In genomic region chr16:2251281-2252111, GRCh38 we compare ENCODE assay signal across 1 cellular context.
A peak's percentile ranks its signal among the peaks of the same experiment; 100 is the strongest.
TF ChIP-seq lines count a peak whose summit lies in the region.

Gene ECI1, minus strand, starts transcription at chr16:2251587. Its CDS starts 21 bp downstream, at chr16:2251566.

TF ChIP-seq in K562, 482 proteins besides CTCF, POLR2A, EP300 and RAD21 (continued from another document and continues in another):
- TF ChIP-seq TAF1 (IDR thresholded peaks at IDR 0.05; ENCODE audit: control insufficient read depth, extremely low read depth, insufficient read depth, low read length, severe bottlenecking) (peak; percentile 98), NCOA2 (IDR thresholded peaks at IDR 0.05; ENCODE audit: partially characterized antibody in 2 of 2) (no peak), HMGN3 (IDR thresholded peaks at IDR 0.05; ENCODE audit: borderline replicate concordance, extremely low read depth, insufficient read length, low read depth, low read length) (peak; percentile 90), NR1H2 (CRISPR knock-in tag; IDR thresholded peaks at IDR 0.05) (no peak), ASH1L (IDR thresholded peaks at IDR 0.05; ENCODE audit: borderline replicate concordance, low read depth, partially characterized antibody) (no peak), ZNF12 (CRISPR knock-in tag; IDR thresholded peaks at IDR 0.05) (no peak), SUPT5H (IDR thresholded peaks at IDR 0.05) (peak; percentile 79), ARHGAP35 (IDR thresholded peaks at IDR 0.05; ENCODE audit: partially characterized antibody) (no peak), PHTF2 (CRISPR knock-in tag; IDR thresholded peaks at IDR 0.05) (no peak), ZBTB11 (CRISPR knock-in tag; IDR thresholded peaks at IDR 0.05) (peak in 1 of 3 experiments; percentile 62; a peak in 1 of 6 replicates), ZNF830 (CRISPR knock-in tag; IDR thresholded peaks at IDR 0.05) (no peak), ZNF174 (CRISPR knock-in tag; IDR thresholded peaks at IDR 0.05) (no peak), EP400 (IDR thresholded peaks at IDR 0.05) (peak; percentile 89), ARID4B (CRISPR knock-in tag; IDR thresholded peaks at IDR 0.05) (peak; percentile 38; the same call in 1 of the 2 replicates), ZNF175 (CRISPR knock-in tag; IDR thresholded peaks at IDR 0.05; ENCODE audit: low read depth) (no peak; the same call in 1 of the 2 replicates), ZNF778 (CRISPR knock-in tag; IDR thresholded peaks at IDR 0.05) (no peak), SNIP1 (IDR thresholded peaks at IDR 0.05; ENCODE audit: low read depth) (no peak), MTA3 (IDR thresholded peaks at IDR 0.05; ENCODE audit: borderline replicate concordance) (peak; percentile 93; the same call in 1 of the 2 replicates), MYBL2 (IDR thresholded peaks at IDR 0.05; ENCODE audit: low read depth) (no peak), MYBL2 (CRISPR knock-in tag; IDR thresholded peaks at IDR 0.05; ENCODE audit: borderline replicate concordance) (no peak), ZNF277 (CRISPR knock-in tag; IDR thresholded peaks at IDR 0.05; ENCODE audit: borderline replicate concordance) (no peak), CBX2 (IDR thresholded peaks at IDR 0.05; ENCODE audit: insufficient read depth, low read length, poor library complexity, severe bottlenecking) (no peak), MLX (CRISPR knock-in tag; conservative IDR thresholded peaks at IDR 0.05) (no peak), EGR1 (conservative IDR thresholded peaks at IDR 0.05) (peak; percentile 76), ZNF143 (CRISPR knock-in tag; IDR thresholded peaks at IDR 0.05) (no peak), HES1 (IDR thresholded peaks at IDR 0.05; ENCODE audit: low read depth) (no peak), TEAD1 (CRISPR knock-in tag; IDR thresholded peaks at IDR 0.05) (no peak; a peak in 1 of 4 replicates), ATF1 (CRISPR knock-in tag; IDR thresholded peaks at IDR 0.05) (no peak), ATF1 (tag; IDR thresholded peaks at IDR 0.05) (peak; percentile 63), RBM22 (IDR thresholded peaks at IDR 0.05; ENCODE audit: low read depth, low read length, poor library complexity, severe bottlenecking) (peak; percentile 92), PKNOX1 (IDR thresholded peaks at IDR 0.05) (no peak), ZNF511 (CRISPR knock-in tag; IDR thresholded peaks at IDR 0.05) (no peak; the same call in 1 of the 2 replicates), ZNF583 (CRISPR knock-in tag; IDR thresholded peaks at IDR 0.05) (no peak), HBP1 (CRISPR knock-in tag; IDR thresholded peaks at IDR 0.05) (no peak), RCOR1 (IDR thresholded peaks at IDR 0.05; ENCODE audit: borderline replicate concordance in 1 of 2, low read depth in 2 of 2, low read length in 2 of 2) (peak in 1 of 2 experiments; percentile 56; a peak in 1 of 4 replicates), SP2 (IDR thresholded peaks at IDR 0.05; ENCODE audit: extremely low read depth, low read depth, low read length, poor library complexity, severe bottlenecking) (no peak), SRF (CRISPR knock-in tag; IDR thresholded peaks at IDR 0.05) (peak in 1 of 2 experiments; percentile 59; a peak in 1 of 4 replicates), NELFE (IDR thresholded peaks at IDR 0.05; ENCODE audit: insufficient read depth, insufficient read length) (no peak), ELF1 (tag; IDR thresholded peaks at IDR 0.05) (peak; percentile 92), BCL6 (CRISPR knock-in tag; IDR thresholded peaks at IDR 0.05) (no peak), EHMT2 (IDR thresholded peaks at IDR 0.05) (no peak), ZNF449 (CRISPR knock-in tag; IDR thresholded peaks at IDR 0.05) (no peak), ELF2 (CRISPR knock-in tag; IDR thresholded peaks at IDR 0.05) (peak; percentile 71), TBP (optimal IDR thresholded peaks at IDR 0.05; ENCODE audit: low read depth, low read length) (peak; percentile 95), ZNF124 (CRISPR knock-in tag; IDR thresholded peaks at IDR 0.05) (no peak), MECOM (CRISPR knock-in tag; IDR thresholded peaks at IDR 0.05) (no peak), CTBP1 (IDR thresholded peaks at IDR 0.05; ENCODE audit: borderline replicate concordance) (peak; percentile 96), ZC3H8 (IDR thresholded peaks at IDR 0.05) (no peak), ZKSCAN3 (CRISPR knock-in tag; IDR thresholded peaks at IDR 0.05) (no peak), ARID1B (IDR thresholded peaks at IDR 0.05) (no peak; the same call in 1 of the 2 replicates), ZFPM2 (CRISPR knock-in tag; IDR thresholded peaks at IDR 0.05) (no peak), MAFK (IDR thresholded peaks at IDR 0.05; ENCODE audit: low read length) (no peak), ZBTB8A (IDR thresholded peaks at IDR 0.05; ENCODE audit: partially characterized antibody) (no peak), NFATC3 (IDR thresholded peaks at IDR 0.05) (no peak), ADNP (tag; IDR thresholded peaks at IDR 0.05) (no peak), KDM2B (CRISPR knock-in tag; IDR thresholded peaks at IDR 0.05) (peak; percentile 46; the same call in 1 of the 2 replicates), U2AF1 (optimal IDR thresholded peaks at IDR 0.05; ENCODE audit: low read depth, low read length) (peak; percentile 89), GABPA (tag; conservative IDR thresholded peaks at IDR 0.05; ENCODE audit: low read depth) (peak; percentile 83), BRD4 (IDR thresholded peaks at IDR 0.05) (no peak), ZC3H11A (IDR thresholded peaks at IDR 0.05; ENCODE audit: low read depth, low read length) (no peak), PREB (CRISPR knock-in tag; IDR thresholded peaks at IDR 0.05) (no peak)
